Comparison of ENCODE assay signal across 18 cellular contexts in the genomic region with DNA sequence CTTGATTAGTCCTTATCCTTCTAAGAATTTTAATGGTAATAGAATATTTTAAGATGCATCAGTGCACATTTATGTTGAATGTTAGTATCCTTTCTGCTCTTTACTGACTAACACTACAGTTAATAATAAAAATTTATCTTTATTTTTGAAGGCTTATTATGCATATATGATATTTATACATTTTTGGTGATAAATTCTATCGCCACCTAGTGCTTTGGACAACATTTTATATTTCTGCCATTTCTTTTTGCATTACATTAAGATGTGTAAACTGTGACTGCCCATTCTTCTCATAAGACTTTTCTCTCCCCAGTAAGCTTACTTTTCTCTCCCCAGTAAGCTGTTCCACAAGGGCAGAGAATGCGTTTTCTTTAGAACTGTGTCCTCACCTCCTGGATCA.
"Had no signal": no experiment of that assay in that cellular context is flagged by ENCODE, and none has a peak within 500 bp of the region (broad histone marks: within the 10 kb centered on the region; RNA-seq: fewer than 3 reads in every experiment).

No MANE protein-coding gene starts in this region.

- FAIRE-seq: endothelial cell of umbilical vein, small intestine had no signal

- ATAC-seq: effector memory CD8-positive, alpha-beta T cell; heart left ventricle; left cardiac atrium; right lobe of liver; stimulated activated memory B cell treated with anti-CD40 and anti-IgM and Interleukin-4, amounts not matched to agents 10 μg/mL and 1 μg/mL and 100 μg/mL, for 72 hours had no signal

- H3K36me3 Mint-ChIP-seq: activated naive CD4-positive, alpha-beta T cell treated with anti-CD3 and anti-CD28 coated beads, Interleukin-2, amount 10 ng/mL, durations not matched to agents 7 days and 5 days; stimulated activated memory B cell treated with anti-CD40 and anti-IgM and Interleukin-4, amounts not matched to agents 10 μg/mL and 1 μg/mL and 100 μg/mL, for 72 hours had no signal

- H3K4me3 Mint-ChIP-seq: activated naive CD4-positive, alpha-beta T cell treated with anti-CD3 and anti-CD28 coated beads, Interleukin-2, amount 10 ng/mL, durations not matched to agents 7 days and 5 days; effector memory CD8-positive, alpha-beta T cell; nephron; stimulated activated memory B cell treated with anti-CD40 and anti-IgM and Interleukin-4, amounts not matched to agents 10 μg/mL and 1 μg/mL and 100 μg/mL, for 72 hours had no signal

- H3K4me1 Mint-ChIP-seq: activated naive CD4-positive, alpha-beta T cell treated with anti-CD3 and anti-CD28 coated beads, Interleukin-2, amount 10 ng/mL, durations not matched to agents 7 days and 5 days; nephron; stimulated activated memory B cell treated with anti-CD40 and anti-IgM and Interleukin-4, amounts not matched to agents 10 μg/mL and 1 μg/mL and 100 μg/mL, for 72 hours had no signal

- H3K9me3 Mint-ChIP-seq: activated naive CD4-positive, alpha-beta T cell treated with anti-CD3 and anti-CD28 coated beads, Interleukin-2, amount 10 ng/mL, durations not matched to agents 7 days and 5 days; effector memory CD8-positive, alpha-beta T cell; nephron; stimulated activated memory B cell treated with anti-CD40 and anti-IgM and Interleukin-4, amounts not matched to agents 10 μg/mL and 1 μg/mL and 100 μg/mL, for 72 hours had no signal

- H3K27me3 Mint-ChIP-seq: activated naive CD4-positive, alpha-beta T cell treated with anti-CD3 and anti-CD28 coated beads, Interleukin-2, amount 10 ng/mL, durations not matched to agents 7 days and 5 days; effector memory CD8-positive, alpha-beta T cell; stimulated activated memory B cell treated with anti-CD40 and anti-IgM and Interleukin-4, amounts not matched to agents 10 μg/mL and 1 μg/mL and 100 μg/mL, for 72 hours had no signal

- H3K27ac Mint-ChIP-seq: activated naive CD4-positive, alpha-beta T cell treated with anti-CD3 and anti-CD28 coated beads, Interleukin-2, amount 10 ng/mL, durations not matched to agents 7 days and 5 days; effector memory CD8-positive, alpha-beta T cell; nephron; stimulated activated memory B cell treated with anti-CD40 and anti-IgM and Interleukin-4, amounts not matched to agents 10 μg/mL and 1 μg/mL and 100 μg/mL, for 72 hours had no signal

- DNase-seq: activated CD4-positive, alpha-beta T cell treated with anti-CD3 and anti-CD28 coated beads, Interleukin-2, amount 50 U/mL, for 48 hours; activated effector memory CD4-positive, alpha-beta T cell treated with Interleukin-2 at 50 U/mL for 16 hours; activated naive CD4-positive, alpha-beta T cell treated with anti-CD3 and anti-CD28 coated beads, Interleukin-2, amount 10 ng/mL, durations not matched to agents 7 days and 5 days; activated T-cell treated with anti-CD3 and anti-CD28 coated beads, Interleukin-2, amount 50 U/mL, for 48 hours; dermis blood vessel endothelial cell; effector memory CD8-positive, alpha-beta T cell; heart left ventricle; islet precursor cell; left cardiac atrium; mesenchymal stem cell; right lobe of liver; small intestine; stimulated activated CD4-positive, alpha-beta T cell treated with anti-CD3 and anti-CD28 coated beads, Interleukin-15, amount 100 ng/mL, for 24 hours; stomach; T-helper 9 cell had no signal
